Comparison of ENCODE assay signal across 33 cellular contexts in the genomic region with DNA sequence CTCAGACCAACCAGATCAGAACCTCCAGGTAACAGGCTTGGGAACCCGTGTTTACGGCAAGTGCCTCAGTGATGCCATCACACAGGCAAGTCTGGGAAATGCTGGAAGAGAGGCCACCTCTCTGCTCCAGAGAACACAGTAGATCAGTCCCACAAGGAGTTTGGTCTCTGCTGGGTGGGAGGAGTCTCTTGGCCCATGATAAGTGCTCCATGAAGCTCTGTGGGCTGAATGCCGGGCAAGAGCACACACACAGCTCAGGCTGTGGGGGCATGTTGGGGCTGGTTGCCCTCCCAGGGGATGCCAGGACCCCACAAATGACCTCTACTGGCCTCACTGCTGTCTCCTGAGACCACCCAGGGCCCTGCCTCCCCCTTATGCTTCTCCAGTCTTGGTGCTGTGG.
"Had no signal": no experiment of that assay in that cellular context is flagged by ENCODE, and none has a peak within 500 bp of the region (broad histone marks: within the 10 kb centered on the region; RNA-seq: fewer than 3 reads in every experiment).

No MANE protein-coding gene starts in this region.

- H3K9me3 Mint-ChIP-seq: activated B cell treated with CpG ODN at 0.5 μM for 24 hours; activated CD8-positive, alpha-beta T cell treated with anti-CD3 and anti-CD28 coated beads for 36 hours; activated T-cell treated with anti-CD3 and anti-CD28 coated beads, Interleukin-2, amount 50 U/mL, for 4 hours; activated T-helper 17 cell treated with anti-CD3 and anti-CD28 coated beads, Interleukin-2, amount 50 U/mL, for 72 hours; effector memory CD8-positive, alpha-beta T cell; T-helper 2 cell treated with Interferon-gamma antibody and Interleukin-4, amounts not matched to agents 5 μg/mL and 100 μg/mL, for 36 hours had no signal

- FAIRE-seq: colon, endothelial cell of umbilical vein, frontal cortex had no signal

- DNase-seq: activated B cell treated with CpG ODN at 0.5 μM for 24 hours; activated CD4-positive, alpha-beta T cell treated with anti-CD3 and anti-CD28 coated beads for 48 hours; activated CD4-positive, alpha-beta T cell treated with anti-CD3 and anti-CD28 coated beads, Interleukin-2, amount 50 U/mL, for 1 hour; activated CD4-positive, alpha-beta T cell treated with anti-CD3 and anti-CD28 coated beads, Interleukin-2, amount 50 U/mL, for 48 hours; activated CD8-positive, alpha-beta memory T cell treated with anti-CD3 and anti-CD28 coated beads for 24 hours; activated CD8-positive, alpha-beta T cell treated with anti-CD3 and anti-CD28 coated beads for 36 hours; activated effector memory CD4-positive, alpha-beta T cell treated with Interleukin-2 at 50 U/mL for 16 hours; activated gamma-delta T cell treated with Interleukin-2 at 50 U/mL for 16 hours; activated naive CD4-positive, alpha-beta T cell treated with anti-CD3 and anti-CD28 coated beads, Interleukin-2, amount 50 U/mL, for 16 hours; activated naive CD4-positive, alpha-beta T cell treated with Interleukin-2 at 50 U/mL for 16 hours; activated T-cell treated with anti-CD3 and anti-CD28 coated beads, Interleukin-2, amount 50 U/mL, for 4 hours; amniotic stem cell; anterior cingulate cortex; body of pancreas; caudate nucleus; cortex of kidney; dermis blood vessel endothelial cell; effector CD4-positive, alpha-beta T cell; effector memory CD8-positive, alpha-beta T cell; foreskin fibroblast; head of caudate nucleus; T-helper 1 cell; T-helper 17 cell; T1000; WERI-Rb-1 had no signal

- H3K4me3 Mint-ChIP-seq: activated B cell treated with CpG ODN at 0.5 μM for 24 hours; activated CD8-positive, alpha-beta T cell treated with anti-CD3 and anti-CD28 coated beads for 36 hours; activated naive CD8-positive, alpha-beta T cell; activated T-cell treated with anti-CD3 and anti-CD28 coated beads, Interleukin-2, amount 50 U/mL, for 4 hours; activated T-helper 17 cell treated with anti-CD3 and anti-CD28 coated beads, Interleukin-2, amount 50 U/mL, for 72 hours; effector memory CD8-positive, alpha-beta T cell; T-helper 17 cell; T-helper 2 cell treated with Interferon-gamma antibody and Interleukin-4, amounts not matched to agents 5 μg/mL and 100 μg/mL, for 36 hours had no signal

- H3K36me3 ChIP-seq: WERI-Rb-1 had no signal

- H3K27ac Mint-ChIP-seq: activated B cell treated with CpG ODN at 0.5 μM for 24 hours; activated CD8-positive, alpha-beta T cell treated with anti-CD3 and anti-CD28 coated beads for 36 hours; activated naive CD8-positive, alpha-beta T cell; activated T-helper 17 cell treated with anti-CD3 and anti-CD28 coated beads, Interleukin-2, amount 50 U/mL, for 72 hours; effector memory CD8-positive, alpha-beta T cell; T-helper 2 cell treated with Interferon-gamma antibody and Interleukin-4, amounts not matched to agents 5 μg/mL and 100 μg/mL, for 36 hours had no signal

- H3K27me3 ChIP-seq: body of pancreas had no signal

- H3K27ac ChIP-seq: body of pancreas, epithelial cell of prostate, WERI-Rb-1 had no signal

- ATAC-seq: activated CD4-positive, CD25-positive, alpha-beta regulatory T cell treated with anti-CD3 and anti-CD28 coated beads, Interleukin-2, amount 50 U/mL, for 24 hours; activated CD8-positive, alpha-beta T cell treated with anti-CD3 and anti-CD28 coated beads for 36 hours; activated T-cell treated with anti-CD3 and anti-CD28 coated beads, Interleukin-2, amount 50 U/mL, for 4 hours; activated T-helper 17 cell treated with anti-CD3 and anti-CD28 coated beads, Interleukin-2, amount 50 U/mL, for 72 hours; body of pancreas; effector memory CD8-positive, alpha-beta T cell; T-helper 17 cell had no signal

- H3K36me3 Mint-ChIP-seq: activated naive CD8-positive, alpha-beta T cell had no signal

- H3K9me3 ChIP-seq: body of pancreas had no signal

- H3K4me1 ChIP-seq: body of pancreas had no signal

- H3K4me1 Mint-ChIP-seq: activated B cell treated with CpG ODN at 0.5 μM for 24 hours; activated T-helper 17 cell treated with anti-CD3 and anti-CD28 coated beads, Interleukin-2, amount 50 U/mL, for 72 hours; T-helper 17 cell had no signal

- H3K4me3 ChIP-seq: body of pancreas had no signal
